In the genomic region with DNA sequence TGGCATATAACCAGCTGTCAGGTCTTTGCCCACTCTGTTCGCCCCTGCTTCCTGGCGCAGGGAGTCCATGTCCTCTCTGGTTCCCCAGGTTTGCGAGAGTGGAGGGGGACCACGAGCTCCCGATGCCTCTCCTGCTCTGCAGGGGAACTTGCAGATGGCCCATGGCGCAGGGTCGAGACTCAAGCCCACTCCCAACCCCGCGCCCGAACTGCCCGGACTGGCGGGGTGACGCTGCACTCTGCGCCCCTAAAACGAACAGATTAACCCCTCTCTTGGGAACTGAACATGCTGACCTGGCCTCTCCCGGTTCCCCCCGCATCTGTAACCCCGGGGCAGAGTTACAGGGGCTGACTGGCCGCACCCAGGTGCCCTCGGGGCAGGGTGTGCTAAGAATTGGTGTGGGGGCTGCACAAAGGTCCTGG, we compare ENCODE assay signal across 8 cellular contexts. TPM values are rescaled to one million over a fixed set of nuclear protein-coding genes. Genes with fewer than 3 reads are reported as not detected.
DNase-seq lines count a peak whose midpoint lies in the region; ATAC-seq, FAIRE-seq and TF ChIP-seq lines count a peak whose summit lies in the region.

No MANE protein-coding gene starts in this region.

- H3K9me1 ChIP-seq in K562 (ENCODE audit: control insufficient read depth, insufficient read depth, low read length) = peaks cover 8% of the 10 kb centered on the region

- H3K4me1 Mint-ChIP-seq in stimulated activated naive CD8-positive, alpha-beta T cell treated with anti-CD3 and anti-CD28 coated beads, Interleukin-15, Interleukin-2, amounts not matched to agents 100 ng/mL and 50 ng/mL, for 24 hours (ENCODE audit: low read depth) = peaks cover 32% of the 10 kb centered on the region

- peaks cover 26 to 35% of the 10 kb centered on the region in 2 experiments for H3K4me1 ChIP-seq in K562 (replicated peaks in 1 of 2; ENCODE audit: control insufficient read depth in 2 of 2, insufficient read depth in 2 of 2, low read length in 2 of 2)
- no peaks in the 10 kb centered on the region for H3K4me1 ChIP-seq in mesodermal cell (ENCODE audit: control insufficient read depth, insufficient read depth, low read length, poor library complexity, severe bottlenecking)

- no peaks in the 10 kb centered on the region for H3K36me3 ChIP-seq in K562 (ENCODE audit: control insufficient read depth, insufficient read depth, low read length)
- H3K36me3 ChIP-seq in mesodermal cell (ENCODE audit: control insufficient read depth, insufficient read depth, low read length) = peaks cover under 1% of the 10 kb centered on the region

- in situ Hi-C loops in K562 (cut with MboI) = loop anchor here (10.0 kb wide), 1 partner anchor 720 kb away; a partner anchor contains a TSS

- 12% methylated on average over 17 of the region's 20 CpGs for WGBS in K562 (ENCODE audit: insufficient coverage, low coverage, missing lambda C conversion rate)
- WGBS in mesodermal cell (ENCODE audit: insufficient coverage in 2 of 2), 2 experiments = 25 to 31% methylated on average over 11 to 16 of the region's 20 CpGs

- H3K4me3 ChIP-seq in K562 (peak overlapping the region; percentile 88), mesodermal cell (ENCODE audit: extremely low read depth, insufficient read depth, low read length, poor library complexity, severe bottlenecking) (peak overlapping the region; percentile 80)

- no peak for TF ChIP-seq POLR2A in K562 (conservative IDR thresholded peaks at IDR 0.05)

- H2AFZ ChIP-seq in K562 (ENCODE audit: low read depth, low read length) = peak overlapping the region; percentile 95

- peaks cover 5% of the 10 kb centered on the region; the same call in 2 of the 3 replicates for H3K79me2 ChIP-seq in K562 (ENCODE audit: control insufficient read depth, insufficient read depth, low read length)

- H3K27ac ChIP-seq in K562 (ENCODE audit: extremely low read depth, low read depth, low read length) = peak overlapping the region; percentile 4; the same call in 2 of the 3 replicates
- no peak overlapping the region for H3K27ac ChIP-seq in mesodermal cell (ENCODE audit: low read depth, low read length, severe bottlenecking)

- POLR2A ChIA-PET in K562 (lab: Yijun Ruan, JAX) = interaction anchor here (1.0 kb wide), 1 partner anchor 21 kb away, joined by 4 read pairs; no protein-coding TSS in a partner anchor

- H3K9ac ChIP-seq in K562 (ENCODE audit: insufficient read depth in 1 of 2, low read depth in 2 of 2, low read length in 2 of 2) = peak overlapping the region; percentile 68 to 89

- TF ChIP-seq CTCF in K562 (IDR thresholded peaks at IDR 0.05 in 2 of 3, conservative IDR thresholded peaks at IDR 0.05 in 1 of 3; ENCODE audit: insufficient read depth in 2 of 3, low read depth in 1 of 3, low read length in 3 of 3) (no peak), omental fat pad (IDR thresholded peaks at IDR 0.05) (no peak)

- no peaks in the 10 kb centered on the region for H3K27me3 Mint-ChIP-seq in stimulated activated naive CD8-positive, alpha-beta T cell treated with anti-CD3 and anti-CD28 coated beads, Interleukin-15, Interleukin-2, amounts not matched to agents 100 ng/mL and 50 ng/mL, for 24 hours

- intact Hi-C loops in K562 (cut with micrococcal nuclease) = no loop called here

- TF ChIP-seq EP300 in K562 (IDR thresholded peaks at IDR 0.05; ENCODE audit: low read length) = no peak

- H3K36me3 Mint-ChIP-seq in stimulated activated naive CD8-positive, alpha-beta T cell treated with anti-CD3 and anti-CD28 coated beads, Interleukin-15, Interleukin-2, amounts not matched to agents 100 ng/mL and 50 ng/mL, for 24 hours (ENCODE audit: low read depth) = no peaks in the 10 kb centered on the region

- no peak overlapping the region for H3K27ac Mint-ChIP-seq in stimulated activated naive CD8-positive, alpha-beta T cell treated with anti-CD3 and anti-CD28 coated beads, Interleukin-15, Interleukin-2, amounts not matched to agents 100 ng/mL and 50 ng/mL, for 24 hours

- peaks cover 6% of the 10 kb centered on the region; the same call in 1 of the 2 replicates for H4K20me1 ChIP-seq in K562 (replicated peaks; ENCODE audit: control insufficient read depth, insufficient read depth, low read length)

- TF ChIP-seq RAD21 in K562 (CRISPR knock-in tag; conservative IDR thresholded peaks at IDR 0.05 in 1 of 2, IDR thresholded peaks at IDR 0.05 in 1 of 2) = no peak

- BruUV-seq in K562 (replicated peaks; lab: Mats Ljungman, UMichigan) = TSS peak; percentile 82

- H3K4me2 ChIP-seq in K562 (ENCODE audit: insufficient read depth, low read length) = peak overlapping the region; percentile 91

- H3K9me3 ChIP-seq in K562 (replicated peaks; ENCODE audit: control insufficient read depth, insufficient read depth, low read depth, low read length) (no peaks in the 10 kb centered on the region), mesodermal cell (ENCODE audit: control insufficient read depth, low read length) (no peaks in the 10 kb centered on the region)

- CTCF ChIA-PET in K562 (lab: Yijun Ruan, JAX; ENCODE audit: low intra/inter-chr PET ratio) = interaction anchor here (0.6 kb wide), 1 partner anchor 428 kb away, joined by 3 read pairs; no protein-coding TSS in a partner anchor

- no peak for ATAC-seq in stimulated activated naive CD8-positive, alpha-beta T cell treated with anti-CD3 and anti-CD28 coated beads, Interleukin-15, Interleukin-2, amounts not matched to agents 100 U/mL and 50 U/mL, for 24 hours
- ATAC-seq in K562 (peak; percentile 10), omental fat pad (ENCODE audit: low FRiP score) (no peak), GM18909 (IDR thresholded peaks at IDR 0.05; ENCODE audit: poor library complexity, unreplicated experiment) (no peak)

- H3K9me3 Mint-ChIP-seq in stimulated activated naive CD8-positive, alpha-beta T cell treated with anti-CD3 and anti-CD28 coated beads, Interleukin-15, Interleukin-2, amounts not matched to agents 100 ng/mL and 50 ng/mL, for 24 hours = no peaks in the 10 kb centered on the region

- FAIRE-seq in K562 (lab: Jason Lieb, UNC) = no peak

- H3K4me3 Mint-ChIP-seq in stimulated activated naive CD8-positive, alpha-beta T cell treated with anti-CD3 and anti-CD28 coated beads, Interleukin-15, Interleukin-2, amounts not matched to agents 100 ng/mL and 50 ng/mL, for 24 hours = peak overlapping the region; percentile 95

- DNase-seq in stimulated activated naive CD8-positive, alpha-beta T cell treated with anti-CD3 and anti-CD28 coated beads, Interleukin-15, Interleukin-2, amounts not matched to agents 100 U/mL and 50 U/mL, for 24 hours = no peak
- DNase-seq in K562 (ENCODE audit: extremely low read depth in 1 of 4, low spot score in 3 of 4) (peak in 2 of 4 experiments; percentile 32 to 33), omental fat pad (ENCODE audit: low spot score) (no peak), amygdala (lab: John Stamatoyannopoulos, UW) (no peak), GOT3 (lab: John Stamatoyannopoulos, UW) (no peak)

- no peaks in the 10 kb centered on the region for H3K27me3 ChIP-seq in K562 (ENCODE audit: control insufficient read depth in 2 of 2, insufficient read depth in 2 of 2, low read length in 2 of 2)

RNA-seq across cellular contexts. Expression of a gene that starts 0.7 kb away (rescaled TPM):
- total RNA-seq in K562 (2011; cell fraction: chromatin; rRNA removed; ENCODE audit: low replicate concordance) = 19.2 and 54.6 TPM in 2 replicates
- 35.1 and 45.2 TPM in 2 replicates for total RNA-seq in K562 (2011; cell fraction: nucleolus; rRNA removed)
- total RNA-seq in K562 (2011; cell fraction: nucleoplasm; rRNA removed) = 25.2 and 30.1 TPM in 2 replicates
- total RNA-seq in K562 (2014; rRNA removed) (7.5 and 8.9 TPM in 2 replicates), K562 (2014; rRNA removed; fragmentation: Illumina TruSeq; extraction: Trizol) (3.1 and 4.6 TPM in 2 replicates), K562 (2015; rRNA removed; fragmentation: Illumina TruSeq; extraction: Trizol) (4.8 and 5.0 TPM in 2 replicates), K562 (2021) (8.6 and 9.1 TPM in 2 replicates), omental fat pad (10 to 100 TPM; 24.0 to 42.9 (median 31.1) TPM)
- polyA plus RNA-seq in K562 (2011; rRNA removed) (7.6 and 11.8 TPM in 2 replicates), K562 (2014; fragmentation: Illumina TruSeq; extraction: Trizol) (4.0 and 5.9 TPM in 2 replicates), K562 (2014; fragmentation: Nextera tagmentation; extraction: Ambion mirVana) (1 to 10 TPM in 1 of 2 experiments, under 1 TPM in 1; 0.42 to 1.1 TPM), K562 (2014; rRNA removed) (6.1 and 6.6 TPM in 2 replicates)
- polyA plus RNA-seq in K562 (2011; cell fraction: cytosol; rRNA removed) = 8.9 and 16.0 TPM in 2 replicates
- 11.9 and 20.4 TPM in 2 replicates for polyA plus RNA-seq in K562 (2011; cell fraction: nucleus; rRNA removed)
- polyA plus RNA-seq in K562 (2012) = 7.1 and 14.4 TPM in 2 replicates
- 7.5 and 7.6 TPM in 2 replicates for polyA minus RNA-seq in K562 (2011; rRNA and poly(A)+ RNA removed)
- polyA minus RNA-seq in K562 (2011; cell fraction: cytosol; rRNA and poly(A)+ RNA removed) = 7.8 and 9.6 TPM in 2 replicates
- polyA minus RNA-seq in K562 (2011; cell fraction: nucleus; rRNA and poly(A)+ RNA removed) = 6.3 and 6.7 TPM in 2 replicates
- 13.2 TPM for polyA plus RNA-seq in mesodermal cell (2013, experiment 1 of 2)
- polyA plus RNA-seq in mesodermal cell (2013, experiment 2 of 2) = 11.7 TPM

RNA-seq across cellular contexts. Expression of a gene that starts 8.6 kb away (rescaled TPM):
- 0.39 TPM in 1 of 2 replicates, not detected in the other for total RNA-seq in K562 (2011; cell fraction: chromatin; rRNA removed; ENCODE audit: low replicate concordance)
- total RNA-seq in K562 (2011; cell fraction: nucleolus; rRNA removed) = not detected in 2 replicates
- total RNA-seq in K562 (2011; cell fraction: nucleoplasm; rRNA removed) = not detected in 2 replicates
- total RNA-seq in K562 (2014; rRNA removed) (0.05 TPM in 1 of 2 replicates, not detected in the other), K562 (2014; rRNA removed; fragmentation: Illumina TruSeq; extraction: Trizol) (not detected in 2 replicates), K562 (2015; rRNA removed; fragmentation: Illumina TruSeq; extraction: Trizol) (not detected in 2 replicates), K562 (2021) (0.07 and 0.36 TPM in 2 replicates), omental fat pad (1 to 10 TPM in 3 of 4 donors, not detected in 1; 1.9 to 6.5 (median 4.2) TPM)
- polyA plus RNA-seq in K562 (2011; rRNA removed) (0.09 TPM in 1 of 2 replicates, not detected in the other), K562 (2014; fragmentation: Illumina TruSeq; extraction: Trizol) (not detected in 2 replicates), K562 (2014; fragmentation: Nextera tagmentation; extraction: Ambion mirVana) (under 1 TPM in 1 of 2 experiments, not detected in 1; 0.15 TPM), K562 (2014; rRNA removed) (not detected in 2 replicates)
- not detected in 2 replicates for polyA plus RNA-seq in K562 (2011; cell fraction: cytosol; rRNA removed)
- polyA plus RNA-seq in K562 (2011; cell fraction: nucleus; rRNA removed) = 0.07 TPM in 1 of 2 replicates, not detected in the other
- polyA plus RNA-seq in K562 (2012) = 0.17 and 0.39 TPM in 2 replicates
- not detected in 2 replicates for polyA minus RNA-seq in K562 (2011; rRNA and poly(A)+ RNA removed)
- polyA minus RNA-seq in K562 (2011; cell fraction: cytosol; rRNA and poly(A)+ RNA removed) = 1.3 TPM in 1 of 2 replicates, not detected in the other
- 0.27 TPM in 1 of 2 replicates, not detected in the other for polyA minus RNA-seq in K562 (2011; cell fraction: nucleus; rRNA and poly(A)+ RNA removed)
- 0.88 TPM for polyA plus RNA-seq in mesodermal cell (2013, experiment 1 of 2)
- polyA plus RNA-seq in mesodermal cell (2013, experiment 2 of 2) = 0.46 TPM

RNA-seq across cellular contexts. Expression of a gene that starts 19.8 kb away (rescaled TPM):
- total RNA-seq in K562 (2011; cell fraction: chromatin; rRNA removed; ENCODE audit: low replicate concordance) = 281 and 367 TPM in 2 replicates
- 181 and 198 TPM in 2 replicates for total RNA-seq in K562 (2011; cell fraction: nucleolus; rRNA removed)
- 210 and 290 TPM in 2 replicates for total RNA-seq in K562 (2011; cell fraction: nucleoplasm; rRNA removed)
- total RNA-seq in K562 (2014; rRNA removed) = 18.8 and 26.2 TPM in 2 replicates
- total RNA-seq in K562 (2014; rRNA removed; fragmentation: Illumina TruSeq; extraction: Trizol) = 29.8 and 33.6 TPM in 2 replicates
- 27.7 and 28.7 TPM in 2 replicates for total RNA-seq in K562 (2015; rRNA removed; fragmentation: Illumina TruSeq; extraction: Trizol)
- 58.0 and 59.8 TPM in 2 replicates for total RNA-seq in K562 (2021)
- polyA plus RNA-seq in K562 (2011; rRNA removed) = 55.7 and 60.1 TPM in 2 replicates
- polyA plus RNA-seq in K562 (2011; cell fraction: cytosol; rRNA removed) = 63.4 and 107 TPM in 2 replicates
- 196 and 243 TPM in 2 replicates for polyA plus RNA-seq in K562 (2011; cell fraction: nucleus; rRNA removed)
- polyA plus RNA-seq in K562 (2012) = 24.5 and 25.3 TPM in 2 replicates
- polyA plus RNA-seq in K562 (2014; fragmentation: Illumina TruSeq; extraction: Trizol) = 51.9 and 53.3 TPM in 2 replicates
- 10 to 100 TPM; 12.6 to 12.8 TPM for polyA plus RNA-seq in K562 (2014; fragmentation: Nextera tagmentation; extraction: Ambion mirVana)
- 38.6 and 44.6 TPM in 2 replicates for polyA plus RNA-seq in K562 (2014; rRNA removed)
- polyA minus RNA-seq in K562 (2011; rRNA and poly(A)+ RNA removed) = 73.8 and 89.0 TPM in 2 replicates
- 29.8 and 51.2 TPM in 2 replicates for polyA minus RNA-seq in K562 (2011; cell fraction: cytosol; rRNA and poly(A)+ RNA removed)
- polyA minus RNA-seq in K562 (2011; cell fraction: nucleus; rRNA and poly(A)+ RNA removed) = 43.2 and 62.4 TPM in 2 replicates
- 19.0 TPM for polyA plus RNA-seq in mesodermal cell (2013, experiment 1 of 2)
- 16.9 TPM for polyA plus RNA-seq in mesodermal cell (2013, experiment 2 of 2)
- total RNA-seq in omental fat pad = 100 to 1,000 TPM; 129 to 181 (median 147) TPM
